Comparison of ENCODE assay signal across 8 cellular contexts in genomic region chr2:18749912-18750526, GRCh38.
DNase-seq lines count a peak whose midpoint lies in the region; ATAC-seq, FAIRE-seq and TF ChIP-seq lines count a peak whose summit lies in the region.

No MANE protein-coding gene starts in this region.

- ATAC-seq in body of pancreas (no peak), GM19035 (IDR thresholded peaks at IDR 0.05; ENCODE audit: unreplicated experiment) (no peak)

- FAIRE-seq in kidney (lab: Jason Lieb, UNC) = peak; percentile 97

- H3K4me3 ChIP-seq in Peyer's patch (no peak overlapping the region), body of pancreas (no peak overlapping the region), kidney (ENCODE audit: low read length in 2 of 2) (no peak overlapping the region)

- no peaks in the 10 kb centered on the region for H3K27me3 ChIP-seq in Peyer's patch
- no peaks in the 10 kb centered on the region for H3K27me3 ChIP-seq in body of pancreas

- H3K27ac ChIP-seq in Peyer's patch = no peak overlapping the region
- no peak overlapping the region for H3K27ac ChIP-seq in body of pancreas
- no peak overlapping the region for H3K27ac ChIP-seq in kidney (ENCODE audit: low read depth in 2 of 2, low read length in 2 of 2)

- WGBS in body of pancreas, 2 donors = 0 to 3% methylated on average over 2 of the region's 2 CpGs

- H3K4me1 ChIP-seq in Peyer's patch (no peaks in the 10 kb centered on the region), body of pancreas (no peaks in the 10 kb centered on the region), kidney (ENCODE audit: control insufficient read depth in 1 of 2, insufficient read depth in 1 of 2, low read depth in 1 of 2, low read length in 2 of 2) (no peaks in the 10 kb centered on the region)

- TF ChIP-seq POLR2A in Peyer's patch (IDR thresholded peaks at IDR 0.05) = no peak
- TF ChIP-seq POLR2A in body of pancreas (IDR thresholded peaks at IDR 0.05) = no peak

- DNase-seq in DMS79 (lab: John Stamatoyannopoulos, UW) (peak; percentile 1), HT-29 (ENCODE audit: low spot score) (peak; percentile 79), Peyer's patch (peak in 2 of 3 donors; percentile 22 to 59), body of pancreas (peak; percentile 58 to 67 (median 64)), kidney (no peak), OCI-M2 (lab: John Stamatoyannopoulos, UW; ENCODE audit: unreplicated experiment) (no peak)
- DNase-seq in stimulated activated CD4-positive, alpha-beta T cell treated with anti-CD3 and anti-CD28 coated beads, TNF-alpha, amount 100 ng/mL, for 24 hours (ENCODE audit: low read depth in 3 of 3) = peak in 2 of 3 experiments; percentile 4 to 19

- intact Hi-C loops in body of pancreas (cut with DNase I) = loop anchor here (5.0 kb wide), 1 partner anchor 612 kb away; no protein-coding TSS in a partner anchor
- intact Hi-C loops in kidney (cut with DNase I) = loop anchor here (5.0 kb wide), 1 partner anchor 622 kb away; no protein-coding TSS in a partner anchor

- H3K36me3 ChIP-seq in Peyer's patch = no peaks in the 10 kb centered on the region
- no peaks in the 10 kb centered on the region for H3K36me3 ChIP-seq in body of pancreas (replicated peaks in 1 of 2; ENCODE audit: insufficient read depth in 1 of 2, low read depth in 2 of 2)
- no peaks in the 10 kb centered on the region for H3K36me3 ChIP-seq in kidney (ENCODE audit: control insufficient read depth in 1 of 2, insufficient read depth in 2 of 2, low read length in 2 of 2)

- H3K9me3 ChIP-seq in Peyer's patch = no peaks in the 10 kb centered on the region
- no peaks in the 10 kb centered on the region for H3K9me3 ChIP-seq in body of pancreas
- H3K9me3 ChIP-seq in kidney (ENCODE audit: control insufficient read depth in 1 of 2, low read length in 2 of 2) = no peaks in the 10 kb centered on the region

- TF ChIP-seq CTCF in Peyer's patch (IDR thresholded peaks at IDR 0.05) (peak; percentile 18 to 76 (median 72)), body of pancreas (IDR thresholded peaks at IDR 0.05) (peak; percentile 43 to 91 (median 82)), kidney (IDR thresholded peaks at IDR 0.05; ENCODE audit: borderline replicate concordance, extremely low read depth, insufficient read depth) (peak; percentile 83)

- no peak overlapping the region for H3K9ac ChIP-seq in kidney (ENCODE audit: low read length in 2 of 2)

Comparison
In these comparisons a context has a peak if more than half of its experiments do, and no peak if none do; other contexts are left out.
1. DNase-seq: peak in DMS79 (single experiment), HT-29 (single experiment), Peyer's patch (2 of 3), body of pancreas (4 of 4) and stimulated activated CD4-positive, alpha-beta T cell treated with anti-CD3 and anti-CD28 coated beads, TNF-alpha, amount 100 ng/mL, for 24 hours (2 of 3); none in kidney (single experiment) and OCI-M2 (single experiment).
2. Peak in every context shown above with its lines, with median percentiles within 50 percentile points of each other: CTCF ChIP-seq.